ENCODE assay signal across 8 cellular contexts in the genomic region with DNA sequence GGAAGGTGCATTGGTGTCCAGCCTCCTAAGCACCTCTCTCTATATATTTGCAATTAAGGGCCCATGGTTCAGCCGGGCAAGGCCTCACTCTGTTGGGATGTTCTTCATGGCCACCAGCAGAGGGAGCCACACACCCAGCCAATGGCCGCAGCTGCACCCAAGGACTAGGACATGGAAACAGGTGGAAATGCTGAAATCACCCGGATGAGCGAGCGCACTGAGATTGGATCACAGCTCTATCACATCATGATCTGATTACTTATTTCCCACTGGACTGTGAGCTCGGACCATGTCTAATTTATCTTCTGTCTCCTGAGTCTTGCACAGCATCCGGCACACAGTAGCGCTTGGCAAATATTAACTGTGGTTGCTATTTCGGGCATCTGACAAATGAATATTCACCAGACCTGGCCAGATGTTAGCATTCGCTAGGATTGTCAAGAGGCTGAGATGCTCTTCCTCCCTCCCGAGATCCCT. TPM values are rescaled to one million over a fixed set of nuclear protein-coding genes. Genes with fewer than 3 reads are reported as not detected.
DNase-seq lines count a peak whose midpoint lies in the region; ATAC-seq and TF ChIP-seq lines count a peak whose summit lies in the region.

No MANE protein-coding gene starts in this region.

- TF ChIP-seq CTCF in DOHH2 (IDR thresholded peaks at IDR 0.05; ENCODE audit: low read depth, low read length, poor library complexity, severe bottlenecking) (peak; percentile 93), coronary artery (IDR thresholded peaks at IDR 0.05) (peak; percentile 76), liver (IDR thresholded peaks at IDR 0.05; ENCODE audit: low read depth, low read length, missing input control) (peak; percentile 95)

- H3K4me1 ChIP-seq in DOHH2 (ENCODE audit: control insufficient read depth, low read length) = no peaks in the 10 kb centered on the region
- H3K4me1 ChIP-seq in liver (ENCODE audit: control insufficient read depth in 4 of 4, insufficient read depth in 4 of 4, low read length in 3 of 4) = peaks cover 0 to 4% (median under 1%) of the 10 kb centered on the region in 4 donors

- H3K9me3 ChIP-seq in DOHH2 (ENCODE audit: control insufficient read depth, insufficient read depth, low read length) (no peaks in the 10 kb centered on the region), liver (ENCODE audit: control insufficient read depth in 4 of 4, low read length in 3 of 4) (no peaks in the 10 kb centered on the region)

- no peak overlapping the region for H3K9ac ChIP-seq in liver (ENCODE audit: low read depth in 1 of 2, low read length in 2 of 2)

- no peaks in the 10 kb centered on the region for H3K79me2 ChIP-seq in DOHH2 (ENCODE audit: control insufficient read depth, low read length)

- H3K4me3 ChIP-seq in DOHH2 (ENCODE audit: low read length) (no peak overlapping the region), coronary artery (no peak overlapping the region), liver (ENCODE audit: low read depth in 1 of 3, low read length in 3 of 3) (no peak overlapping the region)

- DNase-seq in NCI-H69 (lab: John Stamatoyannopoulos, UW) = peak; percentile 79
- DNase-seq in activated CD4-positive, alpha-beta T cell treated with anti-CD3 and anti-CD28 coated beads, Interleukin-2, amount 50 U/mL, for 24 hours (ENCODE audit: low read depth in 1 of 2, low spot score in 1 of 2) = peak; percentile 43 to 58
- DNase-seq in coronary artery (ENCODE audit: low spot score) = no peak
- DNase-seq in stimulated activated CD4-positive, alpha-beta T cell treated with anti-CD3 and anti-CD28 coated beads, Interleukin-4, amount 100 ng/mL, for 48 hours (ENCODE audit: low read depth in 2 of 2) = peak; percentile 60

- H3K36me3 ChIP-seq in DOHH2 (ENCODE audit: control insufficient read depth, low read length) = no peaks in the 10 kb centered on the region
- no peaks in the 10 kb centered on the region for H3K36me3 ChIP-seq in liver (ENCODE audit: control insufficient read depth in 4 of 4, insufficient read depth in 3 of 4, low read depth in 1 of 4, low read length in 3 of 4)

- no peak overlapping the region for H3K27ac ChIP-seq in DOHH2 (ENCODE audit: low read depth, low read length)
- H3K27ac ChIP-seq in coronary artery = no peak overlapping the region
- no peak overlapping the region for H3K27ac ChIP-seq in liver (ENCODE audit: low read depth in 1 of 2, low read length in 2 of 2)

- H3K4me2 ChIP-seq in DOHH2 (ENCODE audit: low read length) = peak overlapping the region; percentile 30

- peak; percentile 99 to 100 for TF ChIP-seq RAD21 in liver (IDR thresholded peaks at IDR 0.05)

- no peaks in the 10 kb centered on the region for H3F3A ChIP-seq in DOHH2 (ENCODE audit: control insufficient read depth, insufficient read depth)

- H4K20me1 ChIP-seq in DOHH2 (ENCODE audit: control insufficient read depth, insufficient read depth, low read depth, low read length) = no peaks in the 10 kb centered on the region

- ATAC-seq in HG03439 (IDR thresholded peaks at IDR 0.05; ENCODE audit: unreplicated experiment) (peak; percentile 74), HG03565 (IDR thresholded peaks at IDR 0.05; ENCODE audit: unreplicated experiment) (no peak)

- H3K9me2 ChIP-seq in DOHH2 (replicated peaks; ENCODE audit: control insufficient read depth, low read length) = no peaks in the 10 kb centered on the region

- 17% methylated on average over 11 of the region's 11 CpGs for WGBS in liver

- H3K27me3 ChIP-seq in DOHH2 (ENCODE audit: control insufficient read depth, low read length) (no peaks in the 10 kb centered on the region), liver (ENCODE audit: control insufficient read depth in 4 of 4, insufficient read depth in 4 of 4, low read length in 3 of 4) (no peaks in the 10 kb centered on the region)

TF ChIP-seq in liver, 16 proteins besides CTCF, POLR2A, EP300 and RAD21:
- TF ChIP-seq FOXA2 (IDR thresholded peaks at IDR 0.05) (no peak), FOXA1 (IDR thresholded peaks at IDR 0.05) (no peak), REST (IDR thresholded peaks at IDR 0.05) (no peak), SP1 (IDR thresholded peaks at IDR 0.05) (no peak), TAF1 (conservative IDR thresholded peaks at IDR 0.05) (no peak), RXRA (IDR thresholded peaks at IDR 0.05) (peak in 1 of 2 donors; percentile 36), HNF4A (conservative IDR thresholded peaks at IDR 0.05) (peak; percentile 15 to 18), HNF4G (IDR thresholded peaks at IDR 0.05) (no peak), YY1 (IDR thresholded peaks at IDR 0.05) (peak; percentile 54)

RNA-seq across cellular contexts. Expression of gene KIF3C, which starts 31.2 kb away (rescaled TPM):
- under 1 TPM; 0.67 to 0.93 TPM for total RNA-seq in liver
- under 1 TPM; 0.26 to 0.68 TPM for polyA plus RNA-seq in liver
